Comparison of ENCODE assay signal across 17 cellular contexts in genomic region chr13:41658057-41658642, GRCh38.
DNase-seq lines count a peak whose midpoint lies in the region; ATAC-seq and TF ChIP-seq lines count a peak whose summit lies in the region.
"Had no signal": no experiment of that assay in that cellular context is flagged by ENCODE, and none has a peak within 500 bp of the region (broad histone marks: within the 10 kb centered on the region; RNA-seq: fewer than 3 reads in every experiment).

No MANE protein-coding gene starts in this region.

- TF ChIP-seq CTCF in WTC11 (IDR thresholded peaks at IDR 0.05) (no peak), epithelial cell of esophagus (IDR thresholded peaks at IDR 0.05; ENCODE audit: insufficient read depth, low read depth, low read length, missing control alignments) (no peak)

- DNase-seq in EL (peak; percentile 23), WTC11 (ENCODE audit: low spot score) (no peak), epithelial cell of esophagus (ENCODE audit: low read depth) (peak; percentile 39), non-pigmented ciliary epithelial cell (ENCODE audit: low read depth) (peak; percentile 55), DMS53 treated with DMSO at 0.1 percent for 48 hours (lab: John Stamatoyannopoulos, UW; ENCODE audit: unreplicated experiment) (no peak), NCI-H1105 treated with DMSO at 0.1 percent for 48 hours (lab: John Stamatoyannopoulos, UW) (no peak)
- DNase-seq in activated T-helper 1 cell treated with anti-CD3 and anti-CD28 coated beads, Interleukin-12 subunit alpha, Interleukin-12 subunit beta, Interleukin-2, Interleukin-4 antibody, amounts not matched to agents 30 ng/mL and 10 ng/mL and 1 ng/mL, durations not matched to agents 14 hours and 24 hours and 36 hours (ENCODE audit: low spot score), result no peak
- DNase-seq: C1 segment of cervical spinal cord, colonic mucosa, lower lobe of right lung, NCI-H2171, nephron progenitor cell had no signal

- H3K27me3 Mint-ChIP-seq in WTC11 (ENCODE audit: low read depth), result no peaks in the 10 kb centered on the region
- no peaks in the 10 kb centered on the region for H3K27me3 Mint-ChIP-seq in activated T-helper 1 cell treated with anti-CD3 and anti-CD28 coated beads, Interleukin-12 subunit alpha, Interleukin-12 subunit beta, Interleukin-2, Interleukin-4 antibody, amounts not matched to agents 30 ng/mL and 10 ng/mL and 1 ng/mL, durations not matched to agents 14 hours and 24 hours and 36 hours (ENCODE audit: insufficient read depth)
- H3K27me3 Mint-ChIP-seq: activated naive CD4-positive, alpha-beta T cell treated with anti-CD3 and anti-CD28 coated beads, Interleukin-2, amount 50 U/mL, for 24 hours had no signal

- peaks cover 11% of the 10 kb centered on the region for H3K9me3 Mint-ChIP-seq in WTC11
- H3K9me3 Mint-ChIP-seq in activated T-helper 1 cell treated with anti-CD3 and anti-CD28 coated beads, Interleukin-12 subunit alpha, Interleukin-12 subunit beta, Interleukin-2, Interleukin-4 antibody, amounts not matched to agents 30 ng/mL and 10 ng/mL and 1 ng/mL, durations not matched to agents 14 hours and 24 hours and 36 hours, result no peaks in the 10 kb centered on the region
- H3K9me3 Mint-ChIP-seq: activated naive CD4-positive, alpha-beta T cell treated with anti-CD3 and anti-CD28 coated beads, Interleukin-2, amount 50 U/mL, for 24 hours; stimulated activated memory B cell treated with anti-CD40 and anti-IgM and Interleukin-4, amounts not matched to agents 10 μg/mL and 1 μg/mL and 100 μg/mL, for 72 hours; T-helper 1 cell treated with Interleukin-12 subunit alpha and Interleukin-12 subunit beta and Interleukin-4 antibody, amounts not matched to agents 30 μg/mL and 1 μg/mL, for 36 hours had no signal

- ATAC-seq in WTC11 (no peak), HG03025 (IDR thresholded peaks at IDR 0.05; ENCODE audit: low FRiP score, unreplicated experiment) (no peak)
- ATAC-seq: lower lobe of right lung; stimulated activated memory B cell treated with anti-CD40 and anti-IgM and Interleukin-4, amounts not matched to agents 10 μg/mL and 1 μg/mL and 100 μg/mL, for 72 hours had no signal

- peaks cover 10% of the 10 kb centered on the region; the same call in 1 of the 2 replicates for H3K36me3 Mint-ChIP-seq in WTC11
- H3K36me3 Mint-ChIP-seq in activated T-helper 1 cell treated with anti-CD3 and anti-CD28 coated beads, Interleukin-12 subunit alpha, Interleukin-12 subunit beta, Interleukin-2, Interleukin-4 antibody, amounts not matched to agents 30 ng/mL and 10 ng/mL and 1 ng/mL, durations not matched to agents 14 hours and 24 hours and 36 hours (ENCODE audit: low read depth), result no peaks in the 10 kb centered on the region

- intact Hi-C loops in activated T-helper 1 cell treated with anti-CD3 and anti-CD28 coated beads, Interleukin-12 subunit alpha, Interleukin-12 subunit beta, Interleukin-2, Interleukin-4 antibody, amounts not matched to agents 30 ng/mL and 10 ng/mL and 1 ng/mL, durations not matched to agents 14 hours and 24 hours and 36 hours (cut with micrococcal nuclease), result no loop called here

- H3K4me3 Mint-ChIP-seq in WTC11, result no peak overlapping the region
- H3K4me3 Mint-ChIP-seq in activated T-helper 1 cell treated with anti-CD3 and anti-CD28 coated beads, Interleukin-12 subunit alpha, Interleukin-12 subunit beta, Interleukin-2, Interleukin-4 antibody, amounts not matched to agents 30 ng/mL and 10 ng/mL and 1 ng/mL, durations not matched to agents 14 hours and 24 hours and 36 hours, result no peak overlapping the region
- H3K4me3 Mint-ChIP-seq: activated naive CD4-positive, alpha-beta T cell treated with anti-CD3 and anti-CD28 coated beads, Interleukin-2, amount 50 U/mL, for 24 hours; nephron progenitor cell; stimulated activated memory B cell treated with anti-CD40 and anti-IgM and Interleukin-4, amounts not matched to agents 10 μg/mL and 1 μg/mL and 100 μg/mL, for 72 hours; T-helper 1 cell treated with Interleukin-12 subunit alpha and Interleukin-12 subunit beta and Interleukin-4 antibody, amounts not matched to agents 30 μg/mL and 1 μg/mL, for 36 hours had no signal

- peak overlapping the region; percentile 51; the same call in 1 of the 2 replicates for H3K27ac Mint-ChIP-seq in WTC11
- no peak overlapping the region for H3K27ac Mint-ChIP-seq in activated T-helper 1 cell treated with anti-CD3 and anti-CD28 coated beads, Interleukin-12 subunit alpha, Interleukin-12 subunit beta, Interleukin-2, Interleukin-4 antibody, amounts not matched to agents 30 ng/mL and 10 ng/mL and 1 ng/mL, durations not matched to agents 14 hours and 24 hours and 36 hours
- H3K27ac Mint-ChIP-seq: activated naive CD4-positive, alpha-beta T cell treated with anti-CD3 and anti-CD28 coated beads, Interleukin-2, amount 50 U/mL, for 24 hours; nephron progenitor cell; stimulated activated memory B cell treated with anti-CD40 and anti-IgM and Interleukin-4, amounts not matched to agents 10 μg/mL and 1 μg/mL and 100 μg/mL, for 72 hours; T-helper 1 cell treated with Interleukin-12 subunit alpha and Interleukin-12 subunit beta and Interleukin-4 antibody, amounts not matched to agents 30 μg/mL and 1 μg/mL, for 36 hours had no signal

- no peak overlapping the region for H3K4me3 ChIP-seq in epithelial cell of esophagus (ENCODE audit: low read length)
- H3K4me3 ChIP-seq: colonic mucosa, esophagus muscularis mucosa, lower lobe of right lung had no signal

- CTCF ChIA-PET in WTC11 (lab: Charles Lee), result interaction anchor here (0.9 to 1.7 kb wide), 2 partner anchors 8 to 10 kb away, joined by 5 to 8 read pairs; no protein-coding TSS in a partner anchor

- POLR2A ChIA-PET in WTC11 (lab: Charles Lee), result no interaction called here

- H3K4me1 Mint-ChIP-seq in WTC11, result no peaks in the 10 kb centered on the region
- H3K4me1 Mint-ChIP-seq in activated T-helper 1 cell treated with anti-CD3 and anti-CD28 coated beads, Interleukin-12 subunit alpha, Interleukin-12 subunit beta, Interleukin-2, Interleukin-4 antibody, amounts not matched to agents 30 ng/mL and 10 ng/mL and 1 ng/mL, durations not matched to agents 14 hours and 24 hours and 36 hours (ENCODE audit: low read depth), result no peaks in the 10 kb centered on the region
- H3K4me1 Mint-ChIP-seq: nephron progenitor cell had no signal

TF ChIP-seq in WTC11, 78 proteins besides CTCF, POLR2A, EP300 and RAD21:
- TF ChIP-seq SOX15 (CRISPR knock-in tag; IDR thresholded peaks at IDR 0.05), result no peak
- TF ChIP-seq SMAD4 (CRISPR knock-in tag; IDR thresholded peaks at IDR 0.05), result no peak
- no peak for TF ChIP-seq E2F1 (CRISPR knock-in tag; IDR thresholded peaks at IDR 0.05)
- TF ChIP-seq ATF3 (CRISPR knock-in tag; conservative IDR thresholded peaks at IDR 0.05), result no peak
- no peak for TF ChIP-seq NFE2L1 (CRISPR knock-in tag; IDR thresholded peaks at IDR 0.05)
- TF ChIP-seq TEAD1 (CRISPR knock-in tag; IDR thresholded peaks at IDR 0.05), result no peak
- TF ChIP-seq SP1 (CRISPR knock-in tag; conservative IDR thresholded peaks at IDR 0.05), result no peak
- no peak for TF ChIP-seq RELA (CRISPR knock-in tag; IDR thresholded peaks at IDR 0.05; ENCODE audit: borderline replicate concordance)
- TF ChIP-seq ZNF263 (CRISPR knock-in tag; IDR thresholded peaks at IDR 0.05; ENCODE audit: low read depth), result no peak
- no peak for TF ChIP-seq KAT7 (CRISPR knock-in tag; IDR thresholded peaks at IDR 0.05; ENCODE audit: borderline replicate concordance)
- no peak for TF ChIP-seq EMX1 (CRISPR knock-in tag; IDR thresholded peaks at IDR 0.05)
- TF ChIP-seq ZNF138 (CRISPR knock-in tag; conservative IDR thresholded peaks at IDR 0.05), result no peak
- no peak for TF ChIP-seq MAX (CRISPR knock-in tag; IDR thresholded peaks at IDR 0.05)

Comparison
In these comparisons a context has a peak if more than half of its experiments do, and no peak if none do; other contexts are left out.
1. DNase-seq: peak in EL (single experiment), epithelial cell of esophagus (single experiment) and non-pigmented ciliary epithelial cell (single experiment); none in WTC11 (single experiment), activated T-helper 1 cell treated with anti-CD3 and anti-CD28 coated beads, Interleukin-12 subunit alpha, Interleukin-12 subunit beta, Interleukin-2, Interleukin-4 antibody, amounts not matched to agents 30 ng/mL and 10 ng/mL and 1 ng/mL, durations not matched to agents 14 hours and 24 hours and 36 hours (single experiment), DMS53 treated with DMSO at 0.1 percent for 48 hours (single experiment) and NCI-H1105 treated with DMSO at 0.1 percent for 48 hours (single experiment).